Comparison of ENCODE assay signal across 23 cellular contexts in genomic region chr6:44705611-44706010, GRCh38.
"Had no signal": no experiment of that assay in that cellular context is flagged by ENCODE, and none has a peak within 500 bp of the region (broad histone marks: within the 10 kb centered on the region; RNA-seq: fewer than 3 reads in every experiment).

No MANE protein-coding gene starts in this region.

- H3K27me3 Mint-ChIP-seq: activated naive CD8-positive, alpha-beta T cell had no signal

- H3K27ac Mint-ChIP-seq: activated naive CD4-positive, alpha-beta T cell treated with anti-CD3 and anti-CD28 coated beads for 36 hours; activated naive CD8-positive, alpha-beta T cell; IgD-negative memory B cell; WTC11 had no signal

- DNase-seq: activated CD4-positive, alpha-beta T cell treated with anti-CD3 and anti-CD28 coated beads for 48 hours; activated CD4-positive, alpha-beta T cell treated with anti-CD3 and anti-CD28 coated beads, Interleukin-2, amount 50 U/mL, for 4 hours; activated CD4-positive, CD25-positive, alpha-beta regulatory T cell treated with anti-CD3 and anti-CD28 coated beads, Interleukin-2, amount 50 U/mL, for 72 hours; activated CD8-positive, alpha-beta memory T cell treated with anti-CD3 and anti-CD28 coated beads for 24 hours; activated gamma-delta T cell; activated naive CD4-positive, alpha-beta T cell treated with anti-CD3 and anti-CD28 coated beads for 36 hours; activated T-cell treated with anti-CD3 and anti-CD28 coated beads, Interleukin-2, amount 50 U/mL, for 4 hours; adrenal gland; anterior cingulate cortex; cerebellar nuclear complex; KG1; MM.1S; NCI-H1105 treated with DMSO at 0.1 percent for 48 hours; NCI-H1436 treated with DMSO at 0.1 percent for 48 hours; NCI-H187; NCI-H2081; NCI-H446; NCI-H524; SIG-M5 had no signal

- H3K36me3 Mint-ChIP-seq: activated naive CD8-positive, alpha-beta T cell; IgD-negative memory B cell; WTC11 had no signal

- H3K4me3 Mint-ChIP-seq: activated naive CD4-positive, alpha-beta T cell treated with anti-CD3 and anti-CD28 coated beads for 36 hours; activated naive CD8-positive, alpha-beta T cell; activated T-cell treated with anti-CD3 and anti-CD28 coated beads, Interleukin-2, amount 50 U/mL, for 4 hours; IgD-negative memory B cell; WTC11 had no signal

- ATAC-seq: activated T-cell treated with anti-CD3 and anti-CD28 coated beads, Interleukin-2, amount 50 U/mL, for 4 hours; WTC11 had no signal

- H3K9me3 ChIP-seq: adrenal gland had no signal

- H3K4me3 ChIP-seq: adrenal gland, SK-N-MC had no signal

- H3K36me3 ChIP-seq: adrenal gland had no signal

- H3K4me1 ChIP-seq: adrenal gland had no signal

- H3K27ac ChIP-seq: adrenal gland, SK-N-MC had no signal

- H3K27me3 ChIP-seq: adrenal gland had no signal
